1 cellular context compared by ENCODE assay signal in the genomic region with DNA sequence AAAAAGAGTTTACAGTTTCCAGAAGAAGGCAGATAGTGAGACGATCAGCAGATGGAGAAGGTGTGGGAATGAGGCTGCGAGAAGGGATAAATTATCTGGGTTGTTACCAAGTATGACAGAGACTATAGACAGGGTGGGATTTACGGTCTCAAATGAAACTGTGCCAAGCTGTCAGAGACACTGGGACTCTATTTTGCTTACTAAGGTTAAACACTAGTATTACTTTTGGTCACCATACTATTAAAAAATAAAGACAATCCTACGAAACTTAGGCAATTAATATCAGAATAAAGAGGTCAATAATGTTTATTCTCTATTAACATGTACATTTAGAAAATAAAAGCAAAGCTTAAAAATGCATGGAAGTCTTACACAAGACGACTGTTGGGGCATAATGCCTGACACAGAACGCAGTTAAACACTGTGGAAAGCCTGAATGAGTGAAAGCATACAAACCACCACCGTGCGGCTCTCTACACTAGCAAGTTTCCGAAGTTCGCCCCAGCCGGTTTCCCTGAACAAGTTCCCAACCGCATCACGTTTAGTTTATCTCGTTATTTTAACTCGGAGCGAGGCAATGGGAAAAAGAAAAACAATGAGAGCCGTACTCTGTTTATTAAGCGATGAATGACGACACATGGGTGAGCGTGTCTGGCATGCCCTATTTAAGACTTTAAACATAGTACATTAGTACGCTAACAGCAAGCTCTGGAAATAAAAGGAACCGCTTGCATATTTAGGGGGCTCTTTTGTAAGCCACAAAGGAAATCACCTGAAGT.
TF ChIP-seq lines count a peak whose summit lies in the region.

No MANE protein-coding gene starts in this region.

TF ChIP-seq in HepG2, 621 proteins besides CTCF, POLR2A, EP300 and RAD21 (continues in another document):
- TF ChIP-seq ZNF646 (CRISPR knock-in tag; IDR thresholded peaks at IDR 0.05): no peak
- no peak for TF ChIP-seq BCL3 (CRISPR knock-in tag; IDR thresholded peaks at IDR 0.05)
- no peak for TF ChIP-seq ZNF792 (CRISPR knock-in tag; IDR thresholded peaks at IDR 0.05)
- TF ChIP-seq ZNF33B (CRISPR knock-in tag; IDR thresholded peaks at IDR 0.05): no peak
- no peak for TF ChIP-seq KLF15 (CRISPR knock-in tag; IDR thresholded peaks at IDR 0.05; ENCODE audit: borderline replicate concordance)
- 0 out of 2 replicates have a peak, but pooled peaks have one; percentile 2 for TF ChIP-seq IKZF5 (CRISPR knock-in tag; IDR thresholded peaks at IDR 0.05)
- TF ChIP-seq TRIM24 (CRISPR knock-in tag; IDR thresholded peaks at IDR 0.05): no peak
- TF ChIP-seq ZMYM3 (CRISPR knock-in tag; IDR thresholded peaks at IDR 0.05): no peak
- TF ChIP-seq RBFOX2 (IDR thresholded peaks at IDR 0.05; ENCODE audit: low read depth, low read length): no peak
- TF ChIP-seq FOXK1 (CRISPR knock-in tag; IDR thresholded peaks at IDR 0.05; ENCODE audit: borderline replicate concordance, low read depth): no peak
- no peak for TF ChIP-seq PLRG1 (conservative IDR thresholded peaks at IDR 0.05)
- 0 out of 2 replicates have a peak, but pooled peaks have one; percentile 29 for TF ChIP-seq MTF2 (CRISPR knock-in tag; IDR thresholded peaks at IDR 0.05; ENCODE audit: borderline replicate concordance)
- no peak for TF ChIP-seq RBAK (CRISPR knock-in tag; IDR thresholded peaks at IDR 0.05)
- TF ChIP-seq ZNF414 (CRISPR knock-in tag; IDR thresholded peaks at IDR 0.05): peak; percentile 6; the same call in 1 of the 2 replicates
- TF ChIP-seq NR3C1 (CRISPR knock-in tag; IDR thresholded peaks at IDR 0.05): no peak
- TF ChIP-seq CHD2 (IDR thresholded peaks at IDR 0.05; ENCODE audit: low read depth, low read length): no peak
- TF ChIP-seq TCF7L2 (IDR thresholded peaks at IDR 0.05; ENCODE audit: low read depth, low read length): no peak
- no peak for TF ChIP-seq SOX6 (IDR thresholded peaks at IDR 0.05)
- no peak for TF ChIP-seq SOX6 (CRISPR knock-in tag; IDR thresholded peaks at IDR 0.05)
- TF ChIP-seq PITX1 (CRISPR knock-in tag; IDR thresholded peaks at IDR 0.05): no peak
- no peak for TF ChIP-seq KLF12 (CRISPR knock-in tag; IDR thresholded peaks at IDR 0.05; ENCODE audit: borderline replicate concordance)
- TF ChIP-seq XRCC5 (optimal IDR thresholded peaks at IDR 0.05; ENCODE audit: low read length): peak; percentile 5
- TF ChIP-seq ELF4 (CRISPR knock-in tag; IDR thresholded peaks at IDR 0.05; ENCODE audit: borderline replicate concordance): 0 out of 2 replicates have a peak, but pooled peaks have one; percentile 15
- TF ChIP-seq ZNF7 (CRISPR knock-in tag; IDR thresholded peaks at IDR 0.05): no peak
- TF ChIP-seq MED13 (CRISPR knock-in tag; IDR thresholded peaks at IDR 0.05): no peak
- no peak for TF ChIP-seq ZMYM4 (CRISPR knock-in tag; IDR thresholded peaks at IDR 0.05)
- TF ChIP-seq ZNF331 (CRISPR knock-in tag; IDR thresholded peaks at IDR 0.05): no peak
- no peak for TF ChIP-seq ZNF550 (CRISPR knock-in tag; IDR thresholded peaks at IDR 0.05; ENCODE audit: borderline replicate concordance)
- TF ChIP-seq ZNF557 (CRISPR knock-in tag; IDR thresholded peaks at IDR 0.05): no peak
- TF ChIP-seq NFATC3 (CRISPR knock-in tag; IDR thresholded peaks at IDR 0.05): 0 out of 2 replicates have a peak, but pooled peaks have one; percentile 54
- peak; percentile 3; the same call in 1 of the 2 replicates for TF ChIP-seq FOXC1 (CRISPR knock-in tag; IDR thresholded peaks at IDR 0.05; ENCODE audit: borderline replicate concordance)
- TF ChIP-seq, protein P1, sequence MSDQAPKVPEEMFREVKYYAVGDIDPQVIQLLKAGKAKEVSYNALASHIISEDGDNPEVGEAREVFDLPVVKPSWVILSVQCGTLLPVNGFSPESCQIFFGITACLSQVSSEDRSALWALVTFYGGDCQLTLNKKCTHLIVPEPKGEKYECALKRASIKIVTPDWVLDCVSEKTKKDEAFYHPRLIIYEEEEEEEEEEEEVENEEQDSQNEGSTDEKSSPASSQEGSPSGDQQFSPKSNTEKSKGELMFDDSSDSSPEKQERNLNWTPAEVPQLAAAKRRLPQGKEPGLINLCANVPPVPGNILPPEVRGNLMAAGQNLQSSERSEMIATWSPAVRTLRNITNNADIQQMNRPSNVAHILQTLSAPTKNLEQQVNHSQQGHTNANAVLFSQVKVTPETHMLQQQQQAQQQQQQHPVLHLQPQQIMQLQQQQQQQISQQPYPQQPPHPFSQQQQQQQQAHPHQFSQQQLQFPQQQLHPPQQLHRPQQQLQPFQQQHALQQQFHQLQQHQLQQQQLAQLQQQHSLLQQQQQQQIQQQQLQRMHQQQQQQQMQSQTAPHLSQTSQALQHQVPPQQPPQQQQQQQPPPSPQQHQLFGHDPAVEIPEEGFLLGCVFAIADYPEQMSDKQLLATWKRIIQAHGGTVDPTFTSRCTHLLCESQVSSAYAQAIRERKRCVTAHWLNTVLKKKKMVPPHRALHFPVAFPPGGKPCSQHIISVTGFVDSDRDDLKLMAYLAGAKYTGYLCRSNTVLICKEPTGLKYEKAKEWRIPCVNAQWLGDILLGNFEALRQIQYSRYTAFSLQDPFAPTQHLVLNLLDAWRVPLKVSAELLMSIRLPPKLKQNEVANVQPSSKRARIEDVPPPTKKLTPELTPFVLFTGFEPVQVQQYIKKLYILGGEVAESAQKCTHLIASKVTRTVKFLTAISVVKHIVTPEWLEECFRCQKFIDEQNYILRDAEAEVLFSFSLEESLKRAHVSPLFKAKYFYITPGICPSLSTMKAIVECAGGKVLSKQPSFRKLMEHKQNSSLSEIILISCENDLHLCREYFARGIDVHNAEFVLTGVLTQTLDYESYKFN (CRISPR knock-in tag; conservative IDR thresholded peaks at IDR 0.05): no peak
- peak; percentile 40 for TF ChIP-seq STAG1 (CRISPR knock-in tag; IDR thresholded peaks at IDR 0.05)
- TF ChIP-seq FUBP1 (CRISPR knock-in tag; IDR thresholded peaks at IDR 0.05; ENCODE audit: borderline replicate concordance): no peak
- 0 out of 2 replicates have a peak, but pooled peaks have one; percentile 5 for TF ChIP-seq SP140L (CRISPR knock-in tag; IDR thresholded peaks at IDR 0.05; ENCODE audit: borderline replicate concordance)
- TF ChIP-seq GTF3A (CRISPR knock-in tag; conservative IDR thresholded peaks at IDR 0.05): no peak
- TF ChIP-seq, protein P2, sequence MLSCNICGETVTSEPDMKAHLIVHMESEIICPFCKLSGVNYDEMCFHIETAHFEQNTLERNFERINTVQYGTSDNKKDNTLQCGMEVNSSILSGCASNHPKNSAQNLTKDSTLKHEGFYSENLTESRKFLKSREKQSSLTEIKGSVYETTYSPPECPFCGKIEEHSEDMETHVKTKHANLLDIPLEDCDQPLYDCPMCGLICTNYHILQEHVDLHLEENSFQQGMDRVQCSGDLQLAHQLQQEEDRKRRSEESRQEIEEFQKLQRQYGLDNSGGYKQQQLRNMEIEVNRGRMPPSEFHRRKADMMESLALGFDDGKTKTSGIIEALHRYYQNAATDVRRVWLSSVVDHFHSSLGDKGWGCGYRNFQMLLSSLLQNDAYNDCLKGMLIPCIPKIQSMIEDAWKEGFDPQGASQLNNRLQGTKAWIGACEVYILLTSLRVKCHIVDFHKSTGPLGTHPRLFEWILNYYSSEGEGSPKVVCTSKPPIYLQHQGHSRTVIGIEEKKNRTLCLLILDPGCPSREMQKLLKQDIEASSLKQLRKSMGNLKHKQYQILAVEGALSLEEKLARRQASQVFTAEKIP (CRISPR knock-in tag; IDR thresholded peaks at IDR 0.05; ENCODE audit: borderline replicate concordance): no peak
- no peak for TF ChIP-seq IRF1 (CRISPR knock-in tag; IDR thresholded peaks at IDR 0.05; ENCODE audit: low read depth)
- no peak for TF ChIP-seq KLF6 (CRISPR knock-in tag; IDR thresholded peaks at IDR 0.05)
